ENCODE assay signal across 29 cellular contexts in the genomic region with DNA sequence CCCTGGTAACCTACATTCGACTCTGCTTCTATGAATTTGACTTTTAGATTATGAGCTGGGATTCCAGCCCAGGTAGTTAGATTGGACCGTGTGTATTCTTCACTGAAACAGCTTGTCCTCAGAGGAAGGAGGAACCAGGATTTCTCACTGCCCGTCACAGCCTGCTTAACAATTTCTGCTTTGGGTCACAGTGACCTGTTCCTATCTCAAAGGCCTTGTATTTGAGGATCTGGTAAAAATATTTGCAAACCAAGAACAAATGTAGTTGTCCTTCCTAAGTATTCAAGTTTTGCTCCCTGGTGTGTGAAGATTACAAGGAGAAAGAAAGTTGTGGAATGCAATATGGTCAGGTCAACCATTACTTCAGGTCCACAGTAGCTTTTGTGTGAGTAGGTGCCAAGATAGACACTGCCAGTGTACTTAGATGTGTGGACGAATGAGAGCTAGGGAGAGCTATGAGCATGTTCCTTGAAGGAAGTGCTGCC.
DNase-seq lines count a peak whose midpoint lies in the region; FAIRE-seq and TF ChIP-seq lines count a peak whose summit lies in the region.
"Had no signal": no experiment of that assay in that cellular context is flagged by ENCODE, and none has a peak within 500 bp of the region (broad histone marks: within the 10 kb centered on the region; RNA-seq: fewer than 3 reads in every experiment).

No MANE protein-coding gene starts in this region.

- no peak for DNase-seq in MM.1S
- DNase-seq: 8988T; ACHN; AML-193; BE2C; C1 segment of cervical spinal cord; Caco-2; Calu3; CD4-positive, alpha-beta memory T cell; CD4-positive, alpha-beta T cell; CD4-positive, CD25-positive, alpha-beta regulatory T cell; CD8-positive, alpha-beta memory T cell; CD8-positive, alpha-beta T cell; COR-L47; DMS 273 treated with DMSO at 0.1 percent for 48 hours; DMS153; DMS53; DMS79; DMS79 treated with DMSO at 0.1 percent for 48 hours; DND-41; EL had no signal

- no peaks in the 10 kb centered on the region for H3F3A ChIP-seq in MM.1S (ENCODE audit: insufficient read depth, low read length)

- H3K27ac ChIP-seq in MM.1S (ENCODE audit: low read length): no peak overlapping the region
- H3K27ac ChIP-seq: 22Rv1; A549; BLaER1; BLaER1 treated with 17β-estradiol and CSF1 and Interleukin-3, amounts not matched to agents 10 nM and 100 nM; C4-2B had no signal

- no peak overlapping the region for H2AFZ ChIP-seq in MM.1S (ENCODE audit: low read length)

- no peak overlapping the region for H3K4me3 ChIP-seq in MM.1S (ENCODE audit: low read length)
- H3K4me3 ChIP-seq: A549; BLaER1; BLaER1 treated with 17β-estradiol and CSF1 and Interleukin-3, amounts not matched to agents 10 nM and 100 nM had no signal

- H3K27me3 ChIP-seq in MM.1S (replicated peaks; ENCODE audit: insufficient read depth, low read length): no peaks in the 10 kb centered on the region
- H3K27me3 ChIP-seq: BE2C; BLaER1; BLaER1 treated with 17β-estradiol and CSF1 and Interleukin-3, amounts not matched to agents 10 nM and 100 nM had no signal

- no peaks in the 10 kb centered on the region for H3K36me3 ChIP-seq in MM.1S (replicated peaks; ENCODE audit: insufficient read depth, low read length)
- H3K36me3 ChIP-seq: BE2C; BLaER1; BLaER1 treated with 17β-estradiol and CSF1 and Interleukin-3, amounts not matched to agents 10 nM and 100 nM had no signal

- no peaks in the 10 kb centered on the region for H4K20me1 ChIP-seq in MM.1S (ENCODE audit: insufficient read depth, low read length)
- H4K20me1 ChIP-seq: BLaER1; BLaER1 treated with 17β-estradiol and CSF1 and Interleukin-3, amounts not matched to agents 10 nM and 100 nM had no signal

- no peaks in the 10 kb centered on the region for H3K9me3 ChIP-seq in MM.1S (replicated peaks; ENCODE audit: insufficient read depth, low read length)
- H3K9me3 ChIP-seq: A549, BE2C, BLaER1, Caco-2 had no signal

- H3K9me2 ChIP-seq in MM.1S (replicated peaks; ENCODE audit: insufficient read depth, low read length): no peaks in the 10 kb centered on the region

- no peaks in the 10 kb centered on the region for H3K79me2 ChIP-seq in MM.1S (ENCODE audit: low read length)

- H3K4me2 ChIP-seq in MM.1S (ENCODE audit: low read depth, low read length): no peak overlapping the region
- H3K4me2 ChIP-seq: A549; BLaER1; BLaER1 treated with 17β-estradiol and CSF1 and Interleukin-3, amounts not matched to agents 10 nM and 100 nM had no signal

- no peaks in the 10 kb centered on the region for H3K4me1 ChIP-seq in MM.1S (ENCODE audit: low read length)
- H3K4me1 ChIP-seq: A549, BE2C, BLaER1, Caco-2 had no signal

- no peak for TF ChIP-seq CTCF in MM.1S (IDR thresholded peaks at IDR 0.05; ENCODE audit: low read length)

- no peak overlapping the region for H3K9ac ChIP-seq in MM.1S (ENCODE audit: low read length)
- H3K9ac ChIP-seq: BLaER1; BLaER1 treated with 17β-estradiol and CSF1 and Interleukin-3, amounts not matched to agents 10 nM and 100 nM had no signal

- FAIRE-seq in endometrium (lab: Jason Lieb, UNC): peak; percentile 23
- FAIRE-seq: A204.1, A549, D721Med had no signal
